In genomic region chr18:58996131-58996632, GRCh38 we compare ENCODE assay signal across 11 cellular contexts.
DNase-seq lines count a peak whose midpoint lies in the region; ATAC-seq and TF ChIP-seq lines count a peak whose summit lies in the region.
"Had no signal": no experiment of that assay in that cellular context is flagged by ENCODE, and none has a peak within 500 bp of the region (broad histone marks: within the 10 kb centered on the region; RNA-seq: fewer than 3 reads in every experiment).

No MANE protein-coding gene starts in this region.

- DNase-seq in NCI-H345 (lab: John Stamatoyannopoulos, UW): peak; percentile 13
- no peak for DNase-seq in NCI-H345 treated with DMSO at 0.1 percent for 48 hours (lab: John Stamatoyannopoulos, UW; ENCODE audit: unreplicated experiment)
- DNase-seq in amniotic epithelial cell (ENCODE audit: low read depth): peak; percentile 99
- DNase-seq in heart right ventricle: peak in 1 of 2 donors; percentile 74
- no peak for DNase-seq in thyroid gland
- DNase-seq in testis: no peak
- DNase-seq: head of caudate nucleus, NCI-H1092, nephron progenitor cell had no signal

- H3K36me3 ChIP-seq in heart right ventricle (no peaks in the 10 kb centered on the region), thyroid gland (no peaks in the 10 kb centered on the region), testis (ENCODE audit: low read depth, missing control alignments) (no peaks in the 10 kb centered on the region)

- H3K4me1 ChIP-seq in heart right ventricle (peaks cover 10 to 83% (median 71%) of the 10 kb centered on the region in 9 donors), thyroid gland (peaks cover 4 to 39% of the 10 kb centered on the region in 2 donors), testis (peaks cover 8% of the 10 kb centered on the region)

- intact Hi-C loops in heart right ventricle (cut with DNase I) (loop anchor here in 5 of 10 donors (5.0 to 10.0 kb wide), 5 partner anchors 51 to 214 kb away; partner anchors contain the start of gene ZNF532 (in 1 of the 5)), thyroid gland (cut with DNase I) (loop anchor here (10.0 kb wide), 1 partner anchor 211 kb away; no protein-coding TSS in a partner anchor), testis (cut with DNase I; ENCODE audit: low total_unique reads) (no loop called here)

- no peak for TF ChIP-seq POLR2A in thyroid gland (IDR thresholded peaks at IDR 0.05)
- no peak for TF ChIP-seq POLR2A in testis (IDR thresholded peaks at IDR 0.05)

- H3K4me3 ChIP-seq in heart right ventricle: no peak overlapping the region
- no peak overlapping the region for H3K4me3 ChIP-seq in thyroid gland (replicated peaks in 1 of 3)
- H3K4me3 ChIP-seq in testis: no peak overlapping the region

- peak; percentile 17 to 69 (median 38) for ATAC-seq in heart right ventricle
- ATAC-seq in HG03520 (IDR thresholded peaks at IDR 0.05; ENCODE audit: unreplicated experiment): no peak
- no peak for ATAC-seq in HG02678 (IDR thresholded peaks at IDR 0.05; ENCODE audit: unreplicated experiment)

- H3K27me3 ChIP-seq in heart right ventricle (no peaks in the 10 kb centered on the region), thyroid gland (no peaks in the 10 kb centered on the region), testis (no peaks in the 10 kb centered on the region)

- no peak for TF ChIP-seq CTCF in heart right ventricle (IDR thresholded peaks at IDR 0.05)
- TF ChIP-seq CTCF in thyroid gland (IDR thresholded peaks at IDR 0.05): no peak
- no peak for TF ChIP-seq CTCF in testis (IDR thresholded peaks at IDR 0.05)

- WGBS in heart right ventricle, 2 donors: 23 to 25% methylated on average over 11 of the region's 11 CpGs
- WGBS in thyroid gland, 2 donors: 64 to 79% methylated on average over 11 of the region's 11 CpGs
- WGBS in testis, 2 donors: 56 to 60% methylated on average over 11 of the region's 11 CpGs

- H3K27ac ChIP-seq in heart right ventricle (peak overlapping the region; percentile 70 to 94 (median 87)), thyroid gland (peak overlapping the region in 2 of 3 donors; percentile 50 to 85), testis (no peak overlapping the region)

- no peaks in the 10 kb centered on the region for H3K9me3 ChIP-seq in heart right ventricle
- H3K9me3 ChIP-seq in thyroid gland: no peaks in the 10 kb centered on the region
- no peaks in the 10 kb centered on the region for H3K9me3 ChIP-seq in testis

Comparison
In these comparisons a context has a peak if more than half of its experiments do, and no peak if none do; other contexts are left out.
1. DNase-seq: peak in NCI-H345 (single experiment) and amniotic epithelial cell (single experiment); none in NCI-H345 treated with DMSO at 0.1 percent for 48 hours (single experiment), thyroid gland (0 of 2) and testis (single experiment).
2. ATAC-seq: peak in heart right ventricle (8 of 8); none in HG03520 (single experiment) and HG02678 (single experiment).
3. H3K27ac ChIP-seq: peak in heart right ventricle (10 of 10) and thyroid gland (2 of 3); none in testis (0 of 2).